12 cellular contexts compared by ENCODE assay signal in the genomic region with DNA sequence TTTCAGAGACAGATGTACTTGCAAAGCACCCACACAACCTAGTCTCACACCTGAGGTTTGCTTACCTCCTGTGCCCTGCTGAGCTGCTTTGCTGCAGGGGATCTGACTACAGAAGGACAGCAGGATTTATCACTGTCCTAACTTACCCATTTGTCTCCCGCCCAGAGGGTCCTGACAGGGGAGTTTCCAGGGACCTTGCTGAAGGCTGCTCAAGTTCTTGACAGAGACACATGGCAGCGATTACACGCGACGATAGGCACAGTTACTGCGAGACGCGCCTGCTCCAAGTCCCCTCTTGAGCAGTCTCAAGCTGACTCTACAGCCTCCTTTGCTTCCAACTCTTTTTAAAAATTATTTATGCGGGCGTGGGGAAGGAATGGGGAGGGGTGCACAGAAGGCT.
"Had no signal": no experiment of that assay in that cellular context is flagged by ENCODE, and none has a peak within 500 bp of the region (broad histone marks: within the 10 kb centered on the region; RNA-seq: fewer than 3 reads in every experiment).

No MANE protein-coding gene starts in this region.

- H3K36me3 ChIP-seq: breast epithelium, left ventricle myocardium inferior, pancreas, thyroid gland had no signal

- H3K27ac Mint-ChIP-seq: activated CD4-positive, alpha-beta memory T cell treated with anti-CD3 and anti-CD28 coated beads for 36 hours; activated naive CD8-positive, alpha-beta T cell treated with anti-CD3 and anti-CD28 coated beads, Interleukin-2, amount 10 ng/mL, durations not matched to agents 7 days and 5 days; activated T-cell treated with anti-CD3 and anti-CD28 coated beads, Interleukin-2, amount 50 U/mL, for 72 hours; memory B cell had no signal

- H3K4me1 ChIP-seq: breast epithelium, pancreas, thyroid gland had no signal

- ATAC-seq: activated T-cell treated with anti-CD3 and anti-CD28 coated beads, Interleukin-2, amount 50 U/mL, for 72 hours; esophagus mucosa; pancreas had no signal

- H3K36me3 Mint-ChIP-seq: activated CD4-positive, alpha-beta memory T cell treated with anti-CD3 and anti-CD28 coated beads for 36 hours; activated naive CD8-positive, alpha-beta T cell treated with anti-CD3 and anti-CD28 coated beads, Interleukin-2, amount 10 ng/mL, durations not matched to agents 7 days and 5 days; memory B cell had no signal

- H3K9me3 Mint-ChIP-seq: activated CD4-positive, alpha-beta memory T cell treated with anti-CD3 and anti-CD28 coated beads for 36 hours; activated naive CD8-positive, alpha-beta T cell treated with anti-CD3 and anti-CD28 coated beads, Interleukin-2, amount 10 ng/mL, durations not matched to agents 7 days and 5 days; activated T-cell treated with anti-CD3 and anti-CD28 coated beads, Interleukin-2, amount 50 U/mL, for 72 hours; memory B cell; nephron had no signal

- H3K27ac ChIP-seq: breast epithelium, left ventricle myocardium inferior, pancreas, thyroid gland had no signal

- H3K27me3 ChIP-seq: breast epithelium, pancreas, thyroid gland had no signal

- DNase-seq: activated CD4-positive, alpha-beta memory T cell treated with anti-CD3 and anti-CD28 coated beads for 36 hours; activated naive CD8-positive, alpha-beta T cell treated with anti-CD3 and anti-CD28 coated beads, Interleukin-2, amount 10 ng/mL, durations not matched to agents 7 days and 5 days; activated T-cell treated with anti-CD3 and anti-CD28 coated beads, Interleukin-2, amount 50 U/mL, for 72 hours; anterior cingulate cortex; left ventricle myocardium inferior; pancreas; small intestine; thyroid gland had no signal

- H3K4me1 Mint-ChIP-seq: activated naive CD8-positive, alpha-beta T cell treated with anti-CD3 and anti-CD28 coated beads, Interleukin-2, amount 10 ng/mL, durations not matched to agents 7 days and 5 days; memory B cell had no signal

- H3K4me3 Mint-ChIP-seq: activated CD4-positive, alpha-beta memory T cell treated with anti-CD3 and anti-CD28 coated beads for 36 hours; activated naive CD8-positive, alpha-beta T cell treated with anti-CD3 and anti-CD28 coated beads, Interleukin-2, amount 10 ng/mL, durations not matched to agents 7 days and 5 days; activated T-cell treated with anti-CD3 and anti-CD28 coated beads, Interleukin-2, amount 50 U/mL, for 72 hours; memory B cell had no signal

- H3K9me3 ChIP-seq: breast epithelium, left ventricle myocardium inferior, pancreas, thyroid gland had no signal

- H3K4me3 ChIP-seq: breast epithelium, left ventricle myocardium inferior, pancreas, thyroid gland had no signal
